In genomic region chr19:49629659-49630058, GRCh38 we compare ENCODE assay signal across 19 cellular contexts.
"Had no signal": no experiment of that assay in that cellular context is flagged by ENCODE, and none has a peak within 500 bp of the region (broad histone marks: within the 10 kb centered on the region; RNA-seq: fewer than 3 reads in every experiment).

No MANE protein-coding gene starts in this region.

- ATAC-seq: activated CD8-positive, alpha-beta T cell treated with anti-CD3 and anti-CD28 coated beads for 36 hours; activated T-helper 17 cell treated with anti-CD3 and anti-CD28 coated beads, Interleukin-2, amount 50 U/mL, for 72 hours; natural killer cell treated with Interleukin-12 subunit alpha and Interleukin-12 subunit beta and Interleukin-15 and Interleukin-18, amount 100 ng/mL, for 72 hours; SK-N-SH treated with all-trans-retinoic acid at 6 μM for 48 hours; stimulated activated naive B cell treated with anti-CD40 and anti-IgM and Interleukin-4, amounts not matched to agents 10 μg/mL and 1 μg/mL and 100 μg/mL, for 72 hours; T-cell had no signal

- H3K36me3 ChIP-seq: breast epithelium had no signal

- H3K4me1 ChIP-seq: breast epithelium had no signal

- H3K4me3 Mint-ChIP-seq: activated CD4-positive, alpha-beta T cell treated with anti-CD3 and anti-CD28 coated beads, Interleukin-2, amount 10 ng/mL, durations not matched to agents 24 days and 14 days; activated CD8-positive, alpha-beta T cell treated with anti-CD3 and anti-CD28 coated beads for 36 hours; activated T-helper 17 cell treated with anti-CD3 and anti-CD28 coated beads, Interleukin-2, amount 50 U/mL, for 72 hours; natural killer cell treated with Interleukin-12 subunit alpha and Interleukin-12 subunit beta and Interleukin-15 and Interleukin-18, amount 100 ng/mL, for 72 hours; stimulated activated naive B cell treated with anti-CD40 and anti-IgM and Interleukin-4, amounts not matched to agents 10 μg/mL and 1 μg/mL and 100 μg/mL, for 72 hours; T-cell had no signal

- H3K9me3 Mint-ChIP-seq: activated CD4-positive, alpha-beta T cell treated with anti-CD3 and anti-CD28 coated beads, Interleukin-2, amount 10 ng/mL, durations not matched to agents 24 days and 14 days; activated CD8-positive, alpha-beta T cell treated with anti-CD3 and anti-CD28 coated beads for 36 hours; activated T-helper 17 cell treated with anti-CD3 and anti-CD28 coated beads, Interleukin-2, amount 50 U/mL, for 72 hours; natural killer cell treated with Interleukin-12 subunit alpha and Interleukin-12 subunit beta and Interleukin-15 and Interleukin-18, amount 100 ng/mL, for 72 hours; stimulated activated naive B cell treated with anti-CD40 and anti-IgM and Interleukin-4, amounts not matched to agents 10 μg/mL and 1 μg/mL and 100 μg/mL, for 72 hours; T-cell had no signal

- H3K36me3 Mint-ChIP-seq: natural killer cell treated with Interleukin-12 subunit alpha and Interleukin-12 subunit beta and Interleukin-15 and Interleukin-18, amount 100 ng/mL, for 72 hours had no signal

- H3K27me3 ChIP-seq: breast epithelium, tibial nerve had no signal

- H3K4me1 Mint-ChIP-seq: activated CD4-positive, alpha-beta T cell treated with anti-CD3 and anti-CD28 coated beads, Interleukin-2, amount 10 ng/mL, durations not matched to agents 24 days and 14 days had no signal

- DNase-seq: activated CD4-positive, alpha-beta T cell treated with anti-CD3 and anti-CD28 coated beads, Interleukin-2, amount 10 ng/mL, durations not matched to agents 24 days and 14 days; activated CD8-positive, alpha-beta T cell treated with anti-CD3 and anti-CD28 coated beads for 36 hours; activated naive CD4-positive, alpha-beta T cell; activated T-cell treated with anti-CD3 and anti-CD28 coated beads, Interleukin-2, amount 50 U/mL, for 1 hour; aorta; dermis blood vessel endothelial cell; effector memory CD4-positive, alpha-beta T cell; mesenchymal stem cell; small intestine; stimulated activated CD4-positive, alpha-beta T cell treated with anti-CD3 and anti-CD28 coated beads, Interleukin-4, amount 100 ng/mL, for 4 hours; stimulated activated naive B cell treated with anti-CD40 and anti-IgM and Interleukin-4, amounts not matched to agents 10 μg/mL and 1 μg/mL and 100 μg/mL, for 72 hours; substantia nigra; T-cell had no signal

- H3K9me3 ChIP-seq: breast epithelium, tibial nerve had no signal

- H3K27me3 Mint-ChIP-seq: activated CD4-positive, alpha-beta T cell treated with anti-CD3 and anti-CD28 coated beads, Interleukin-2, amount 10 ng/mL, durations not matched to agents 24 days and 14 days; activated CD8-positive, alpha-beta T cell treated with anti-CD3 and anti-CD28 coated beads for 36 hours; activated T-helper 17 cell treated with anti-CD3 and anti-CD28 coated beads, Interleukin-2, amount 50 U/mL, for 72 hours; natural killer cell treated with Interleukin-12 subunit alpha and Interleukin-12 subunit beta and Interleukin-15 and Interleukin-18, amount 100 ng/mL, for 72 hours; progenitor cell of endocrine pancreas; stimulated activated naive B cell treated with anti-CD40 and anti-IgM and Interleukin-4, amounts not matched to agents 10 μg/mL and 1 μg/mL and 100 μg/mL, for 72 hours; T-cell had no signal

- H3K27ac Mint-ChIP-seq: activated CD4-positive, alpha-beta T cell treated with anti-CD3 and anti-CD28 coated beads, Interleukin-2, amount 10 ng/mL, durations not matched to agents 24 days and 14 days; activated CD8-positive, alpha-beta T cell treated with anti-CD3 and anti-CD28 coated beads for 36 hours; activated T-helper 17 cell treated with anti-CD3 and anti-CD28 coated beads, Interleukin-2, amount 50 U/mL, for 72 hours; natural killer cell treated with Interleukin-12 subunit alpha and Interleukin-12 subunit beta and Interleukin-15 and Interleukin-18, amount 100 ng/mL, for 72 hours; stimulated activated naive B cell treated with anti-CD40 and anti-IgM and Interleukin-4, amounts not matched to agents 10 μg/mL and 1 μg/mL and 100 μg/mL, for 72 hours; T-cell had no signal

- H3K4me3 ChIP-seq: breast epithelium, tibial nerve had no signal
